Comparison of ENCODE assay signal across 22 cellular contexts in the genomic region with DNA sequence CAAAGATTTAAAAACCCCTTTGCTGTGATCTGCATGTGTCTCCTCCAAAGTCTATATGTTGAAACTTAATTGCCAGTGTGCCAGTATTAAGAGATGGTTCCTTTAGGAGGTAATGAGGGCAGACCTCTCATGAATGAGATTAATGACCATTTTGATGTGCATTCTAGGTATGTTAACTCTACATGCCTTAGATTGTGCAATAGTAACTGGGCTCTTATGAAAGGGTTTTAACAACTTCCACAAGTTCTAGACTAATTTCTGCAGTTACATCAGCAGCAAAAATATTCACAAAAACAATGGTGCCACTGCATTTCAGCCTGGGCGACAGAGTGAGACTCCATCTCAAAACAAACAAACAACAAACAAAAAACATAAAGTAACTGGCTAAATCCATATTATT. TPM values are rescaled to one million over a fixed set of nuclear protein-coding genes. Genes with fewer than 3 reads are reported as not detected.
"Had no signal": no experiment of that assay in that cellular context is flagged by ENCODE, and none has a peak within 500 bp of the region (broad histone marks: within the 10 kb centered on the region; RNA-seq: fewer than 3 reads in every experiment).

No MANE protein-coding gene starts in this region.

- ATAC-seq: left lung; stimulated activated memory B cell treated with anti-CD40 and anti-IgM and Interleukin-4, amounts not matched to agents 10 μg/mL and 1 μg/mL and 100 μg/mL, for 72 hours; T-cell had no signal

- H3K9me3 ChIP-seq: left lung, ovary had no signal

- H3K36me3 ChIP-seq: cardiac muscle cell, left lung, neural progenitor cell, ovary had no signal

- H2AFZ ChIP-seq: neural progenitor cell had no signal

- H3K27ac Mint-ChIP-seq: activated T-helper 1 cell treated with anti-CD3 and anti-CD28 coated beads, Interleukin-12 subunit alpha, Interleukin-12 subunit beta, Interleukin-2, Interleukin-4 antibody, amounts not matched to agents 30 ng/mL and 10 ng/mL and 1 ng/mL, durations not matched to agents 14 hours and 24 hours and 36 hours; endodermal cell; neural progenitor cell; stimulated activated memory B cell treated with anti-CD40 and anti-IgM and Interleukin-4, amounts not matched to agents 10 μg/mL and 1 μg/mL and 100 μg/mL, for 72 hours; T-cell had no signal

- H3K27ac ChIP-seq: cardiac muscle cell, dorsolateral prefrontal cortex, left lung, neural progenitor cell, ovary had no signal

- H3K36me3 Mint-ChIP-seq: naive B cell; stimulated activated memory B cell treated with anti-CD40 and anti-IgM and Interleukin-4, amounts not matched to agents 10 μg/mL and 1 μg/mL and 100 μg/mL, for 72 hours; T-cell had no signal

- H3K27me3 Mint-ChIP-seq: naive B cell; stimulated activated memory B cell treated with anti-CD40 and anti-IgM and Interleukin-4, amounts not matched to agents 10 μg/mL and 1 μg/mL and 100 μg/mL, for 72 hours; T-cell had no signal

- H3K4me1 Mint-ChIP-seq: naive B cell; neural progenitor cell; stimulated activated memory B cell treated with anti-CD40 and anti-IgM and Interleukin-4, amounts not matched to agents 10 μg/mL and 1 μg/mL and 100 μg/mL, for 72 hours; T-cell had no signal

- H3K4me2 ChIP-seq: neural progenitor cell had no signal

- H3K9me3 Mint-ChIP-seq: activated T-helper 1 cell treated with anti-CD3 and anti-CD28 coated beads, Interleukin-12 subunit alpha, Interleukin-12 subunit beta, Interleukin-2, Interleukin-4 antibody, amounts not matched to agents 30 ng/mL and 10 ng/mL and 1 ng/mL, durations not matched to agents 14 hours and 24 hours and 36 hours; endodermal cell; naive B cell; neural progenitor cell; stimulated activated memory B cell treated with anti-CD40 and anti-IgM and Interleukin-4, amounts not matched to agents 10 μg/mL and 1 μg/mL and 100 μg/mL, for 72 hours; T-cell had no signal

- DNase-seq: activated CD4-positive, alpha-beta T cell treated with anti-CD3 and anti-CD28 coated beads, Interleukin-2, amount 50 U/mL, for 1 hour; activated naive CD4-positive, alpha-beta T cell treated with Interleukin-2 at 50 U/mL for 16 hours; dorsolateral prefrontal cortex; endodermal cell; hippocampal formation; kidney; mammary epithelial cell; naive B cell; ovary; T-cell; T-helper 9 cell had no signal

- H3K27me3 ChIP-seq: cardiac muscle cell, dorsolateral prefrontal cortex, left lung, neural progenitor cell, ovary had no signal

- H3K4me3 ChIP-seq: cardiac muscle cell, dorsolateral prefrontal cortex, left lung, neural progenitor cell, ovary had no signal

- H3K4me3 Mint-ChIP-seq: activated T-helper 1 cell treated with anti-CD3 and anti-CD28 coated beads, Interleukin-12 subunit alpha, Interleukin-12 subunit beta, Interleukin-2, Interleukin-4 antibody, amounts not matched to agents 30 ng/mL and 10 ng/mL and 1 ng/mL, durations not matched to agents 14 hours and 24 hours and 36 hours; endodermal cell; naive B cell; neural progenitor cell; stimulated activated memory B cell treated with anti-CD40 and anti-IgM and Interleukin-4, amounts not matched to agents 10 μg/mL and 1 μg/mL and 100 μg/mL, for 72 hours; T-cell had no signal

- H3K4me1 ChIP-seq: left lung, neural progenitor cell had no signal

RNA-seq across cellular contexts. Expression of a gene that starts 3.8 kb away (rescaled TPM):
- total RNA-seq: activated T-helper 1 cell treated with anti-CD3 and anti-CD28 coated beads, Interleukin-12 subunit alpha, Interleukin-12 subunit beta, Interleukin-2, Interleukin-4 antibody, amounts not matched to agents 30 ng/mL and 10 ng/mL and 1 ng/mL, durations not matched to agents 14 hours and 24 hours and 36 hours; epithelial cell of proximal tubule had no signal
- polyA plus RNA-seq: mammary epithelial cell, urinary bladder had no signal

RNA-seq across cellular contexts. Expression of a gene that starts 20.0 kb away (rescaled TPM):
- total RNA-seq: activated CD8-positive, alpha-beta memory T cell treated with anti-CD3 and anti-CD28 coated beads for 36 hours; activated T-helper 1 cell treated with anti-CD3 and anti-CD28 coated beads, Interleukin-12 subunit alpha, Interleukin-12 subunit beta, Interleukin-2, Interleukin-4 antibody, amounts not matched to agents 30 ng/mL and 10 ng/mL and 1 ng/mL, durations not matched to agents 14 hours and 24 hours and 36 hours; endodermal cell; epithelial cell of proximal tubule; kidney; left lung; mammary epithelial cell; pulmonary artery endothelial cell; T-cell had no signal
- polyA plus RNA-seq: cardiac muscle cell, mammary epithelial cell, ovary, thymus, urinary bladder had no signal

RNA-seq across cellular contexts. Expression of a gene that starts 22.9 kb away (rescaled TPM):
- total RNA-seq: activated CD8-positive, alpha-beta memory T cell treated with anti-CD3 and anti-CD28 coated beads for 36 hours; activated T-helper 1 cell treated with anti-CD3 and anti-CD28 coated beads, Interleukin-12 subunit alpha, Interleukin-12 subunit beta, Interleukin-2, Interleukin-4 antibody, amounts not matched to agents 30 ng/mL and 10 ng/mL and 1 ng/mL, durations not matched to agents 14 hours and 24 hours and 36 hours; endodermal cell; epithelial cell of proximal tubule; glomerular endothelial cell; kidney; left lung; ovary; T-cell had no signal
- polyA plus RNA-seq: cardiac muscle cell, mammary epithelial cell, ovary, thymus, urinary bladder had no signal

RNA-seq across cellular contexts. Expression of a gene that starts 27.6 kb away (rescaled TPM):
- total RNA-seq: activated CD8-positive, alpha-beta memory T cell treated with anti-CD3 and anti-CD28 coated beads for 36 hours; activated T-helper 1 cell treated with anti-CD3 and anti-CD28 coated beads, Interleukin-12 subunit alpha, Interleukin-12 subunit beta, Interleukin-2, Interleukin-4 antibody, amounts not matched to agents 30 ng/mL and 10 ng/mL and 1 ng/mL, durations not matched to agents 14 hours and 24 hours and 36 hours; cardiac muscle cell; endodermal cell; epithelial cell of proximal tubule; kidney; left lung; ovary; pulmonary artery endothelial cell; T-cell; urinary bladder had no signal
- polyA plus RNA-seq: cardiac muscle cell, mammary epithelial cell, ovary, thymus, urinary bladder had no signal
